14 cellular contexts compared by ENCODE assay signal in genomic region chr17:58224315-58224714, GRCh38. TPM values are rescaled to one million over a fixed set of nuclear protein-coding genes. Genes with fewer than 3 reads are reported as not detected.
DNase-seq lines count a peak whose midpoint lies in the region; ATAC-seq and TF ChIP-seq lines count a peak whose summit lies in the region.
"Had no signal": no experiment of that assay in that cellular context is flagged by ENCODE, and none has a peak within 500 bp of the region (broad histone marks: within the 10 kb centered on the region; RNA-seq: fewer than 3 reads in every experiment).

No MANE protein-coding gene starts in this region.

- DNase-seq in ELR (ENCODE audit: low read depth) (peak; percentile 92), LHCN-M2 (ENCODE audit: low read depth) (peak; percentile 63), astrocyte of the cerebellum (ENCODE audit: low read depth) (peak; percentile 18), myocyte (ENCODE audit: low read depth) (peak; percentile 28)
- DNase-seq: activated CD4-positive, alpha-beta T cell treated with anti-CD3 and anti-CD28 coated beads, Interleukin-2, amount 10 ng/mL, durations not matched to agents 24 days and 14 days; erythroblast; NCI-H187; SHP77 treated with DMSO at 0.1 percent for 48 hours had no signal

- ATAC-seq in GM18519 (IDR thresholded peaks at IDR 0.05; ENCODE audit: low FRiP score, unreplicated experiment) (no peak), HG03521 (IDR thresholded peaks at IDR 0.05; ENCODE audit: unreplicated experiment) (no peak), HG02981 (IDR thresholded peaks at IDR 0.05; ENCODE audit: unreplicated experiment) (no peak)

- in situ Hi-C loops in astrocyte of the cerebellum (cut with HindIII; ENCODE audit: low sequenced_read_pairs), result no loop called here

- TF ChIP-seq CTCF in astrocyte of the cerebellum (IDR thresholded peaks at IDR 0.05; ENCODE audit: low read depth, low read length, missing control alignments), result no peak

- no peak overlapping the region for H3K4me3 ChIP-seq in astrocyte of the cerebellum (ENCODE audit: low read depth, low read length)
- H3K4me3 ChIP-seq: HAP-1 had no signal

RNA-seq across cellular contexts. Expression of gene MKS1, which starts 5.3 kb away (rescaled TPM):
- 13.8 and 15.5 TPM in 2 replicates for total RNA-seq in LHCN-M2 (2014; rRNA removed)
- polyA plus RNA-seq in LHCN-M2 (2012), result 10.5 TPM
- total RNA-seq in myocyte, result 8.4 and 12.3 TPM in 2 replicates
- polyA plus RNA-seq in myocyte (2012), result 15.0 TPM

RNA-seq across cellular contexts. Expression of gene LPO, which starts 14.1 kb away (rescaled TPM):
- total RNA-seq in LHCN-M2 (2014; rRNA removed), result not detected in 2 replicates
- polyA plus RNA-seq in LHCN-M2 (2012), result not detected
- not detected in 2 replicates for total RNA-seq in myocyte
- polyA plus RNA-seq in myocyte (2012), result not detected
- total RNA-seq: activated CD4-positive, alpha-beta T cell treated with anti-CD3 and anti-CD28 coated beads, Interleukin-2, amount 10 ng/mL, durations not matched to agents 24 days and 14 days; ureter had no signal

RNA-seq across cellular contexts. Expression of gene EPX, which starts 31.8 kb away (rescaled TPM):
- total RNA-seq in LHCN-M2 (2014; rRNA removed), result not detected in 2 replicates
- not detected for polyA plus RNA-seq in LHCN-M2 (2012)
- total RNA-seq in myocyte, result not detected in 2 replicates
- 0.03 TPM for polyA plus RNA-seq in myocyte (2012)
- total RNA-seq: activated CD4-positive, alpha-beta T cell treated with anti-CD3 and anti-CD28 coated beads, Interleukin-2, amount 10 ng/mL, durations not matched to agents 24 days and 14 days; omental fat pad; ureter had no signal

RNA-seq across cellular contexts. Expression of gene MPO, which starts 56.4 kb away (rescaled TPM):
- total RNA-seq in LHCN-M2 (2014; rRNA removed) (not detected in 2 replicates), myocyte (0.05 TPM in 2 replicates)
- polyA plus RNA-seq in LHCN-M2 (2012), result not detected
- polyA plus RNA-seq in myocyte (2012), result 0.05 TPM
- total RNA-seq: activated CD4-positive, alpha-beta T cell treated with anti-CD3 and anti-CD28 coated beads, Interleukin-2, amount 10 ng/mL, durations not matched to agents 24 days and 14 days had no signal

RNA-seq across cellular contexts. Expression of gene OR4D2, which starts 57.5 kb away (rescaled TPM):
- total RNA-seq in LHCN-M2 (2014; rRNA removed), result not detected in 2 replicates
- polyA plus RNA-seq in LHCN-M2 (2012), result not detected
- not detected in 2 replicates for total RNA-seq in myocyte
- polyA plus RNA-seq in myocyte (2012), result not detected
- total RNA-seq: activated CD4-positive, alpha-beta T cell treated with anti-CD3 and anti-CD28 coated beads, Interleukin-2, amount 10 ng/mL, durations not matched to agents 24 days and 14 days; omental fat pad; ureter had no signal

Comparison
In these comparisons a context has a peak if more than half of its experiments do, and no peak if none do; other contexts are left out.
1. DNase-seq: peak in every context shown above with its lines; median percentile 92 in ELR; 63 in LHCN-M2; 28 in myocyte; 18 in astrocyte of the cerebellum.